ENCODE assay signal across 1 cellular context in the genomic region with DNA sequence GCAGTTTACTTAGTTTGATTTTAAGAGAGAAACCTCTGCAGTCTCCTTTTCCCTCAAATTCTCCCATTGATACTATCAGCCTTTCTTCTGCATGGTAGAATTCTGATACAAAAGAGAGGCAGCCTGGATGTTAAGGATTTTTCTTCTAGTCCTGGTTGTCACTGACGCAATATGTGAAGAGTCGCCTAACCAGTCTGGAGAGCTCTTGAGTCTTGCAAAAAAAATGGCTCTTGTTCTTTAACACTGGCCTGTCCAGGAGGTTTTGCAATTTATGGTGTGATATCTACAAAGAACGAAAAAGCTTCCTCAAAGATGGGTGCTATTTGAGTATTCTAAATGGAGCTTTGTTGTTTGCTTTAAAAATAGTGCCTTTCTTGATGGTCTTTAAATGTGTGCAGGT.
TF ChIP-seq lines count a peak whose summit lies in the region.

No MANE protein-coding gene starts in this region.

TF ChIP-seq in GM23338, 12 proteins besides CTCF, POLR2A, EP300 and RAD21 (continued from another document):
- TF ChIP-seq, protein P1, sequence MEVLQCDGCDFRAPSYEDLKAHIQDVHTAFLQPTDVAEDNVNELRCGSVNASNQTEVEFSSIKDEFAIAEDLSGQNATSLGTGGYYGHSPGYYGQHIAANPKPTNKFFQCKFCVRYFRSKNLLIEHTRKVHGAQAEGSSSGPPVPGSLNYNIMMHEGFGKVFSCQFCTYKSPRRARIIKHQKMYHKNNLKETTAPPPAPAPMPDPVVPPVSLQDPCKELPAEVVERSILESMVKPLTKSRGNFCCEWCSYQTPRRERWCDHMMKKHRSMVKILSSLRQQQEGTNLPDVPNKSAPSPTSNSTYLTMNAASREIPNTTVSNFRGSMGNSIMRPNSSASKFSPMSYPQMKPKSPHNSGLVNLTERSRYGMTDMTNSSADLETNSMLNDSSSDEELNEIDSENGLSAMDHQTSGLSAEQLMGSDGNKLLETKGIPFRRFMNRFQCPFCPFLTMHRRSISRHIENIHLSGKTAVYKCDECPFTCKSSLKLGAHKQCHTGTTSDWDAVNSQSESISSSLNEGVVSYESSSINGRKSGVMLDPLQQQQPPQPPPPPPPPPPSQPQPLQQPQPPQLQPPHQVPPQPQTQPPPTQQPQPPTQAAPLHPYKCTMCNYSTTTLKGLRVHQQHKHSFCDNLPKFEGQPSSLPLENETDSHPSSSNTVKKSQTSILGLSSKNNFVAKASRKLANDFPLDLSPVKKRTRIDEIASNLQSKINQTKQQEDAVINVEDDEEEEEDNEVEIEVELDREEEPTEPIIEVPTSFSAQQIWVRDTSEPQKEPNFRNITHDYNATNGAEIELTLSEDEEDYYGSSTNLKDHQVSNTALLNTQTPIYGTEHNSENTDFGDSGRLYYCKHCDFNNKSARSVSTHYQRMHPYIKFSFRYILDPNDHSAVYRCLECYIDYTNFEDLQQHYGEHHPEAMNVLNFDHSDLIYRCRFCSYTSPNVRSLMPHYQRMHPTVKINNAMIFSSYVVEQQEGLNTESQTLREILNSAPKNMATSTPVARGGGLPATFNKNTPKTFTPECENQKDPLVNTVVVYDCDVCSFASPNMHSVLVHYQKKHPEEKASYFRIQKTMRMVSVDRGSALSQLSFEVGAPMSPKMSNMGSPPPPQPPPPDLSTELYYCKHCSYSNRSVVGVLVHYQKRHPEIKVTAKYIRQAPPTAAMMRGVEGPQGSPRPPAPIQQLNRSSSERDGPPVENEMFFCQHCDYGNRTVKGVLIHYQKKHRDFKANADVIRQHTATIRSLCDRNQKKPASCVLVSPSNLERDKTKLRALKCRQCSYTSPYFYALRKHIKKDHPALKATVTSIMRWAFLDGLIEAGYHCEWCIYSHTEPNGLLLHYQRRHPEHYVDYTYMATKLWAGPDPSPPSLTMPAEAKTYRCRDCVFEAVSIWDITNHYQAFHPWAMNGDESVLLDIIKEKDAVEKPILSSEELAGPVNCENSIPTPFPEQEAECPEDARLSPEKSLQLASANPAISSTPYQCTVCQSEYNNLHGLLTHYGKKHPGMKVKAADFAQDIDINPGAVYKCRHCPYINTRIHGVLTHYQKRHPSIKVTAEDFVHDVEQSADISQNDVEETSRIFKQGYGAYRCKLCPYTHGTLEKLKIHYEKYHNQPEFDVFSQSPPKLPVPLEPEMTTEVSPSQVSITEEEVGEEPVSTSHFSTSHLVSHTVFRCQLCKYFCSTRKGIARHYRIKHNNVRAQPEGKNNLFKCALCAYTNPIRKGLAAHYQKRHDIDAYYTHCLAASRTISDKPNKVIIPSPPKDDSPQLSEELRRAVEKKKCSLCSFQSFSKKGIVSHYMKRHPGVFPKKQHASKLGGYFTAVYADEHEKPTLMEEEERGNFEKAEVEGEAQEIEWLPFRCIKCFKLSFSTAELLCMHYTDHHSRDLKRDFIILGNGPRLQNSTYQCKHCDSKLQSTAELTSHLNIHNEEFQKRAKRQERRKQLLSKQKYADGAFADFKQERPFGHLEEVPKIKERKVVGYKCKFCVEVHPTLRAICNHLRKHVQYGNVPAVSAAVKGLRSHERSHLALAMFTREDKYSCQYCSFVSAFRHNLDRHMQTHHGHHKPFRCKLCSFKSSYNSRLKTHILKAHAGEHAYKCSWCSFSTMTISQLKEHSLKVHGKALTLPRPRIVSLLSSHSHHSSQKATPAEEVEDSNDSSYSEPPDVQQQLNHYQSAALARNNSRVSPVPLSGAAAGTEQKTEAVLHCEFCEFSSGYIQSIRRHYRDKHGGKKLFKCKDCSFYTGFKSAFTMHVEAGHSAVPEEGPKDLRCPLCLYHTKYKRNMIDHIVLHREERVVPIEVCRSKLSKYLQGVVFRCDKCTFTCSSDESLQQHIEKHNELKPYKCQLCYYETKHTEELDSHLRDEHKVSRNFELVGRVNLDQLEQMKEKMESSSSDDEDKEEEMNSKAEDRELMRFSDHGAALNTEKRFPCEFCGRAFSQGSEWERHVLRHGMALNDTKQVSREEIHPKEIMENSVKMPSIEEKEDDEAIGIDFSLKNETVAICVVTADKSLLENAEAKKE (CRISPR knock-in tag; IDR thresholded peaks at IDR 0.05), result no peak
- TF ChIP-seq ZNF331 (CRISPR knock-in tag; IDR thresholded peaks at IDR 0.05; ENCODE audit: low read depth) (no peak), STAT1 (IDR thresholded peaks at IDR 0.05; ENCODE audit: unreplicated experiment) (no peak), JUNB (IDR thresholded peaks at IDR 0.05; ENCODE audit: unreplicated experiment) (no peak), NANOG (IDR thresholded peaks at IDR 0.05; ENCODE audit: borderline replicate concordance) (no peak), ZNF114 (CRISPR knock-in tag; IDR thresholded peaks at IDR 0.05) (no peak), POLR2AphosphoS5 (IDR thresholded peaks at IDR 0.05; ENCODE audit: low read depth) (no peak)
